ENCODE assay signal across 2 cellular contexts in the genomic region with DNA sequence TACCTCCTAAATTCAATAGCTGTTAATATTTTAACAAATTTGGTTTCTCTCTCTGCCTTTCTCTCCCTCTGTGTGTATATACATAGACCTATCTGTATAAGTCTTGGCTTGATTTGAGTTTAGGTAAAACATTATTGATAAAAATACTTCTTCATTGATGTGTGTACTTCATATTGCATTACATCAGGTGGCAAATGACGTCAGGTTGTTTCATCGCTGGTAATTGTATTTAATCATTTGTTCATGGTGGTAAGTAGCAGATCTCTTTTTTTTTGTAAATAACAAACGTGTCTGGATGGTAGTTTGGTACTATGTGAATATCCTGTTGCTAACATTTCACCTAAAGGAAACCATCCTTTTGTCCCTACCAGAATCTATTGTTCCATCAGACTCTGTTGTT.
TF ChIP-seq lines count a peak whose summit lies in the region.

No MANE protein-coding gene starts in this region.

TF ChIP-seq in HepG2, 621 proteins besides CTCF, POLR2A, EP300 and RAD21:
- TF ChIP-seq ATF7 (IDR thresholded peaks at IDR 0.05) (peak; percentile 67; the same call in 1 of the 2 replicates), ATF7 (CRISPR knock-in tag; IDR thresholded peaks at IDR 0.05) (no peak), CREB1 (IDR thresholded peaks at IDR 0.05) (peak; percentile 75), CREB1 (CRISPR knock-in tag; IDR thresholded peaks at IDR 0.05) (no peak), SIX1 (CRISPR knock-in tag; IDR thresholded peaks at IDR 0.05; ENCODE audit: borderline replicate concordance) (no peak)

TF ChIP-seq in WTC11, 78 proteins besides CTCF, POLR2A, EP300 and RAD21:
- no peak for TF ChIP-seq ZBTB21 (CRISPR knock-in tag; IDR thresholded peaks at IDR 0.05; ENCODE audit: borderline replicate concordance)
- no peak for TF ChIP-seq OVOL2 (CRISPR knock-in tag; IDR thresholded peaks at IDR 0.05; ENCODE audit: borderline replicate concordance)
- no peak for TF ChIP-seq AFF4 (CRISPR knock-in tag; IDR thresholded peaks at IDR 0.05; ENCODE audit: borderline replicate concordance)
- no peak for TF ChIP-seq ZNF317 (CRISPR knock-in tag; IDR thresholded peaks at IDR 0.05; ENCODE audit: borderline replicate concordance, low read depth)
- TF ChIP-seq ELF4 (CRISPR knock-in tag; IDR thresholded peaks at IDR 0.05; ENCODE audit: low read depth), result no peak
- no peak for TF ChIP-seq SP1 (CRISPR knock-in tag; conservative IDR thresholded peaks at IDR 0.05)
- no peak for TF ChIP-seq RELA (CRISPR knock-in tag; IDR thresholded peaks at IDR 0.05; ENCODE audit: borderline replicate concordance)
- no peak for TF ChIP-seq ZNF532 (CRISPR knock-in tag; IDR thresholded peaks at IDR 0.05; ENCODE audit: borderline replicate concordance)
- TF ChIP-seq ZNF138 (CRISPR knock-in tag; conservative IDR thresholded peaks at IDR 0.05), result no peak
- TF ChIP-seq, protein P1, sequence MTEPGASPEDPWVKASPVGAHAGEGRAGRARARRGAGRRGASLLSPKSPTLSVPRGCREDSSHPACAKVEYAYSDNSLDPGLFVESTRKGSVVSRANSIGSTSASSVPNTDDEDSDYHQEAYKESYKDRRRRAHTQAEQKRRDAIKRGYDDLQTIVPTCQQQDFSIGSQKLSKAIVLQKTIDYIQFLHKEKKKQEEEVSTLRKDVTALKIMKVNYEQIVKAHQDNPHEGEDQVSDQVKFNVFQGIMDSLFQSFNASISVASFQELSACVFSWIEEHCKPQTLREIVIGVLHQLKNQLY (CRISPR knock-in tag; IDR thresholded peaks at IDR 0.05), result no peak
